Comparison of ENCODE assay signal across 8 cellular contexts in the genomic region with DNA sequence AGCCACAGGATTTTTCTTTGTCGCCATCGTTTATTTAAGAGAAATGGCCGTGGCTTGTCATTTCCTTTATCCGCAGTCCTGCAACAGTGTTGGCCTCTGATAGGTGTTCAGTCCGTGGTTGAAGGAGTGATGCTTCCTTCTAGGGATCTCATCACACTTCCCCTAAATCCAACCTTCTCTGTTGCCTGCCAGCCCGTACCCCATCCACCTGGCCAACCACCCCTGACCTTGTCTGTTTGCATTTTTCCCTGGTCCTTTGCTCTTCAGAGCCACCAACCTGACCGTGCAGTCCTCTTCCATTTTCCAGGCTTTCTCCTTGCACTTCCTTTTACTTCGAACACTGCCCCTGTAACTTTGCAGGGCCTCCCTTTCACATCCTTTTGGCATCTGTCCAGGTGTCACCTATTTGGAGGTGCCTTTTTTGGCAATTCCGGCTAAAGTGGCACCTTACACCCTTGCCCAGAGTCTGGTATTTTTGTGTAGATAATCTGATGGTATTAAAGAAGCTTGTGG. TPM values are rescaled to one million over a fixed set of nuclear protein-coding genes. Genes with fewer than 3 reads are reported as not detected.
A peak's percentile ranks its signal among the peaks of the same experiment; 100 is the strongest.
DNase-seq lines count a peak whose midpoint lies in the region; ATAC-seq, FAIRE-seq and TF ChIP-seq lines count a peak whose summit lies in the region.

No MANE protein-coding gene starts in this region.

- peak overlapping the region; percentile 86 for H3K4me3 ChIP-seq in GM12878
- peak overlapping the region; percentile 91 for H3K4me3 ChIP-seq in lower leg skin (ENCODE audit: low read depth, poor library complexity, severe bottlenecking)
- H3K4me3 ChIP-seq in aorta (ENCODE audit: low read length in 2 of 2): peak overlapping the region; percentile 82 to 91

- peak overlapping the region; percentile 90 for H3K27ac ChIP-seq in GM12878 (ENCODE audit: control insufficient read depth, insufficient read depth)
- H3K27ac ChIP-seq in aorta (ENCODE audit: low read depth in 1 of 2, low read length in 2 of 2): peak overlapping the region; percentile 83 to 93

- RAD21 ChIA-PET in GM12878 (lab: Charles Lee; ENCODE audit: unreplicated experiment): no interaction called here

- TF ChIP-seq CTCF in GM12878 (IDR thresholded peaks at IDR 0.05 in 2 of 3, conservative IDR thresholded peaks at IDR 0.05 in 1 of 3; ENCODE audit: control insufficient read depth in 2 of 3, extremely low read depth in 1 of 3, insufficient read depth in 1 of 3, low read depth in 3 of 3, low read length in 3 of 3) (no peak), lower leg skin (IDR thresholded peaks at IDR 0.05) (no peak)

- H3K27me3 ChIP-seq in GM12878 (replicated peaks in 1 of 2; ENCODE audit: control insufficient read depth in 2 of 2, insufficient read depth in 2 of 2, low read length in 1 of 2): no peaks in the 10 kb centered on the region
- H3K27me3 ChIP-seq in aorta (ENCODE audit: control insufficient read depth in 1 of 2, insufficient read depth in 2 of 2, low read length in 1 of 2): no peaks in the 10 kb centered on the region

- in situ Hi-C loops in GM12878 (cut with MboI): no loop called here

- SMC1A ChIA-PET in GM12878 (lab: Charles Lee; ENCODE audit: uncharacterized antibody, unreplicated experiment): interaction anchor here (1.1 kb wide), 1 partner anchor 10 kb away, joined by 3 read pairs; no protein-coding TSS in a partner anchor

- peak overlapping the region; percentile 82 for H3K9ac ChIP-seq in GM12878 (ENCODE audit: control insufficient read depth, insufficient read depth, low read length)

- peak; percentile 65 for DNase-seq in activated effector memory CD4-positive, alpha-beta T cell treated with anti-CD3 and anti-CD28 coated beads, Interleukin-2, amount 50 U/mL, for 16 hours
- DNase-seq in activated effector memory CD4-positive, alpha-beta T cell treated with Interleukin-2 at 50 U/mL for 16 hours: no peak
- peak; percentile 48 for DNase-seq in NCI-H1105 (lab: John Stamatoyannopoulos, UW)
- no peak for DNase-seq in GM12878 (ENCODE audit: low read depth, low spot score)
- DNase-seq in lower leg skin (ENCODE audit: low spot score in 2 of 2): no peak
- no peak for DNase-seq in aorta
- DNase-seq in HEK293T (ENCODE audit: extremely low spot score): no peak
- DNase-seq in activated CD8-positive, alpha-beta memory T cell treated with anti-CD3 and anti-CD28 coated beads, Interleukin-2, amount 50 U/mL, for 4 hours: no peak

- POLR2A ChIA-PET in GM12878 (lab: Charles Lee): interaction anchor here (0.7 kb wide), 1 partner anchor 520 kb away, joined by 5 read pairs; no protein-coding TSS in a partner anchor
- POLR2A ChIA-PET in HEK293T (lab: Yijun Ruan, JAX): no interaction called here

- TF ChIP-seq EP300 in GM12878 (IDR thresholded peaks at IDR 0.05; ENCODE audit: borderline replicate concordance in 1 of 2, control insufficient read depth in 1 of 2, low read depth in 2 of 2, low read length in 2 of 2): no peak

- no TSS peak for BruUV-seq in GM12878 (replicated peaks; lab: Mats Ljungman, UMichigan)

- peaks cover 6 to 17% of the 10 kb centered on the region in 2 experiments; a peak in 2 of 4 replicates for H3K36me3 ChIP-seq in GM12878 (ENCODE audit: control insufficient read depth in 2 of 2, insufficient read depth in 2 of 2, low read length in 1 of 2)
- peaks cover 12% of the 10 kb centered on the region in 2 donors for H3K36me3 ChIP-seq in aorta (ENCODE audit: control insufficient read depth in 1 of 2, insufficient read depth in 2 of 2, low read length in 1 of 2)

- ATAC-seq in GM12878: peak; percentile 5
- no peak for ATAC-seq in aorta (ENCODE audit: low FRiP score)

- H2AFZ ChIP-seq in GM12878 (ENCODE audit: control insufficient read depth, low read depth, low read length): peak overlapping the region; percentile 33; the same call in 1 of the 2 replicates

- peaks cover 54% of the 10 kb centered on the region for H3K79me2 ChIP-seq in GM12878 (ENCODE audit: control insufficient read depth, insufficient read depth, low read length)

- peaks cover 7% of the 10 kb centered on the region for H4K20me1 ChIP-seq in GM12878 (ENCODE audit: control insufficient read depth, insufficient read depth)

- TF ChIP-seq RAD21 in GM12878 (IDR thresholded peaks at IDR 0.05; ENCODE audit: insufficient read depth, low read depth, low read length): no peak

- peaks cover 11% of the 10 kb centered on the region for H3K4me1 ChIP-seq in GM12878 (ENCODE audit: control insufficient read depth, insufficient read depth, low read length)
- H3K4me1 ChIP-seq in aorta (ENCODE audit: control insufficient read depth in 1 of 2, insufficient read depth in 2 of 2, low read length in 2 of 2): peaks cover 0 to 5% of the 10 kb centered on the region in 2 donors

- FAIRE-seq in GM12878 (lab: Jason Lieb, UNC): peak; percentile 59

- H3K9me3 ChIP-seq in GM12878 (replicated peaks; ENCODE audit: control insufficient read depth, insufficient read depth, low read length) (no peaks in the 10 kb centered on the region; the same call in 2 of the 3 replicates), aorta (ENCODE audit: control insufficient read depth, low read length) (peaks cover 7% of the 10 kb centered on the region)

- intact Hi-C loops in GM12878 (cut with micrococcal nuclease; ENCODE audit: unreplicated experiment): loop anchor here (1.0 kb wide), 4 partner anchors 39 to 90 kb away; a partner anchor contains a TSS
- intact Hi-C loops in lower leg skin (cut with DNase I; ENCODE audit: low total_unique reads): no loop called here
- intact Hi-C loops in aorta (cut with DNase I): loop anchor here (1.0 to 5.0 kb wide), 3 partner anchors 41 to 70 kb away; a partner anchor contains a TSS

- TF ChIP-seq POLR2A in GM12878 (IDR thresholded peaks at IDR 0.05; ENCODE audit: low read depth, low read length) (no peak), lower leg skin (IDR thresholded peaks at IDR 0.05) (no peak)

- H3K4me2 ChIP-seq in GM12878 (ENCODE audit: control insufficient read depth, insufficient read depth): peak overlapping the region; percentile 75

- WGBS in GM12878 (ENCODE audit: insufficient coverage, insufficient replicate concordance, low lambda C conversion rate, missing lambda C conversion rate): 0% methylated on average over 9 of the region's 9 CpGs
- WGBS in lower leg skin, 2 donors: 4% methylated on average over 9 of the region's 9 CpGs
- WGBS in aorta, 2 donors: 1 to 4% methylated on average over 9 of the region's 9 CpGs

- CTCF ChIA-PET in GM12878 (lab: Yijun Ruan, JAX) (interaction anchor here (0.7 kb wide), 1 partner anchor 70 kb away, joined by 4 read pairs; a partner anchor contains a TSS), HEK293T (lab: Yijun Ruan, JAX) (no interaction called here)

RNA-seq across cellular contexts. Expression of a gene that starts 0.7 kb away (rescaled TPM):
- 431 and 458 TPM in 2 replicates for total RNA-seq in GM12878 (2013; cell fraction: nucleolus; rRNA removed)
- total RNA-seq in GM12878 (2014; rRNA removed) (34.4 and 37.5 TPM in 2 replicates), GM12878 (2014; rRNA removed; fragmentation: Illumina TruSeq; extraction: Trizol) (42.4 and 46.5 TPM in 2 replicates), GM12878 (2021) (41.7 and 43.0 TPM in 2 replicates), lower leg skin (10 to 100 TPM; 57.6 to 71.0 (median 65.5) TPM), aorta (10 to 100 TPM; 65.8 to 75.3 TPM)
- 3.1 TPM for polyA plus RNA-seq in GM12878 (2011; ENCODE audit: low read depth)
- polyA plus RNA-seq in GM12878 (2011; rRNA removed) (23.8 and 25.2 TPM in 2 replicates), GM12878 (2014; fragmentation: Illumina TruSeq; extraction: Trizol) (1.5 and 2.8 TPM in 2 replicates), GM12878 (2014; fragmentation: Nextera tagmentation; extraction: Ambion mirVana) (under 1 TPM; 0.15 to 0.58 TPM), GM12878 (2014; rRNA removed) (7.7 and 8.5 TPM in 2 replicates), GM12878 (2016; fragmentation: Nextera tagmentation; extraction: Ambion mirVana) (1 to 10 TPM; 8.0 to 8.9 TPM), aorta (1 to 10 TPM; 1.4 to 3.9 TPM)
- polyA plus RNA-seq in GM12878 (2011; cell fraction: cytosol; rRNA removed): 18.2 and 19.4 TPM in 2 replicates
- polyA plus RNA-seq in GM12878 (2011; cell fraction: nucleus; rRNA removed): 15.9 and 20.0 TPM in 2 replicates
- 3.0 TPM in 2 replicates for polyA plus RNA-seq in GM12878 (2012)
- polyA minus RNA-seq in GM12878 (2011; rRNA and poly(A)+ RNA removed): 238 and 280 TPM in 2 replicates
- 72.3 and 73.4 TPM in 2 replicates for polyA minus RNA-seq in GM12878 (2011; cell fraction: cytosol; rRNA and poly(A)+ RNA removed)
- 77.2 and 85.8 TPM in 2 replicates for polyA minus RNA-seq in GM12878 (2011; cell fraction: nucleus; rRNA and poly(A)+ RNA removed)

RNA-seq across cellular contexts. Expression of a gene that starts 39.3 kb away (rescaled TPM):
- 20.8 and 22.8 TPM in 2 replicates for total RNA-seq in GM12878 (2013; cell fraction: nucleolus; rRNA removed)
- total RNA-seq in GM12878 (2014; rRNA removed) (9.0 and 9.5 TPM in 2 replicates), GM12878 (2014; rRNA removed; fragmentation: Illumina TruSeq; extraction: Trizol) (8.5 and 8.6 TPM in 2 replicates), GM12878 (2021) (7.3 and 8.0 TPM in 2 replicates), lower leg skin (10 to 100 TPM; 11.4 to 15.7 (median 12.4) TPM), aorta (1 to 10 TPM; 8.2 to 8.9 TPM)
- polyA plus RNA-seq in GM12878 (2011; ENCODE audit: low read depth): 2.7 TPM
- polyA plus RNA-seq in GM12878 (2011; rRNA removed) (3.4 and 4.5 TPM in 2 replicates), GM12878 (2014; fragmentation: Illumina TruSeq; extraction: Trizol) (2.4 and 2.7 TPM in 2 replicates), GM12878 (2014; fragmentation: Nextera tagmentation; extraction: Ambion mirVana) (under 1 TPM; 0.53 to 0.74 TPM), GM12878 (2014; rRNA removed) (3.2 and 3.5 TPM in 2 replicates), GM12878 (2016; fragmentation: Nextera tagmentation; extraction: Ambion mirVana) (1 to 10 TPM; 3.7 to 4.3 TPM), aorta (1 to 10 TPM in 1 of 2 donors, under 1 TPM in 1; 0.38 to 1.7 TPM)
- 2.3 and 2.9 TPM in 2 replicates for polyA plus RNA-seq in GM12878 (2011; cell fraction: cytosol; rRNA removed)
- polyA plus RNA-seq in GM12878 (2011; cell fraction: nucleus; rRNA removed): 2.8 TPM in 2 replicates
- polyA plus RNA-seq in GM12878 (2012): 2.7 and 3.0 TPM in 2 replicates
- 13.2 and 14.1 TPM in 2 replicates for polyA minus RNA-seq in GM12878 (2011; rRNA and poly(A)+ RNA removed)
- 5.6 TPM in 2 replicates for polyA minus RNA-seq in GM12878 (2011; cell fraction: cytosol; rRNA and poly(A)+ RNA removed)
- 5.6 and 7.7 TPM in 2 replicates for polyA minus RNA-seq in GM12878 (2011; cell fraction: nucleus; rRNA and poly(A)+ RNA removed)

RNA-seq across cellular contexts. Expression of a gene that starts 40.5 kb away (rescaled TPM):
- total RNA-seq in GM12878 (2013; cell fraction: nucleolus; rRNA removed): 33.7 and 33.9 TPM in 2 replicates
- 6.5 and 7.3 TPM in 2 replicates for total RNA-seq in GM12878 (2014; rRNA removed)
- 8.9 and 9.4 TPM in 2 replicates for total RNA-seq in GM12878 (2014; rRNA removed; fragmentation: Illumina TruSeq; extraction: Trizol)
- 7.1 and 7.2 TPM in 2 replicates for total RNA-seq in GM12878 (2021)
- 2.7 TPM for polyA plus RNA-seq in GM12878 (2011; ENCODE audit: low read depth)
- polyA plus RNA-seq in GM12878 (2011; rRNA removed): 5.0 and 5.3 TPM in 2 replicates
- 3.3 and 3.7 TPM in 2 replicates for polyA plus RNA-seq in GM12878 (2011; cell fraction: cytosol; rRNA removed)
- polyA plus RNA-seq in GM12878 (2011; cell fraction: nucleus; rRNA removed): 3.3 and 4.0 TPM in 2 replicates
- 2.4 and 3.0 TPM in 2 replicates for polyA plus RNA-seq in GM12878 (2012)
- polyA plus RNA-seq in GM12878 (2014; fragmentation: Illumina TruSeq; extraction: Trizol): 2.4 and 3.6 TPM in 2 replicates
- polyA plus RNA-seq in GM12878 (2014; fragmentation: Nextera tagmentation; extraction: Ambion mirVana): under 1 TPM; 0.31 to 0.42 TPM
- polyA plus RNA-seq in GM12878 (2014; rRNA removed): 2.1 and 2.8 TPM in 2 replicates
- polyA plus RNA-seq in GM12878 (2016; fragmentation: Nextera tagmentation; extraction: Ambion mirVana): 1 to 10 TPM; 1.5 to 1.8 TPM
- polyA minus RNA-seq in GM12878 (2011; rRNA and poly(A)+ RNA removed): 23.8 and 29.5 TPM in 2 replicates
- 7.8 and 9.4 TPM in 2 replicates for polyA minus RNA-seq in GM12878 (2011; cell fraction: cytosol; rRNA and poly(A)+ RNA removed)
- 5.9 and 9.9 TPM in 2 replicates for polyA minus RNA-seq in GM12878 (2011; cell fraction: nucleus; rRNA and poly(A)+ RNA removed)
- 10 to 100 TPM; 18.1 to 23.0 (median 20.3) TPM for total RNA-seq in lower leg skin
- total RNA-seq in aorta: 10 to 100 TPM; 19.0 to 19.8 TPM
- polyA plus RNA-seq in aorta: under 1 TPM; 0.38 to 0.41 TPM

RNA-seq across cellular contexts. Expression of a gene that starts 50.1 kb away (rescaled TPM):
- not detected in 2 replicates for total RNA-seq in GM12878 (2013; cell fraction: nucleolus; rRNA removed)
- total RNA-seq in GM12878 (2014; rRNA removed) (0.79 and 0.87 TPM in 2 replicates), GM12878 (2014; rRNA removed; fragmentation: Illumina TruSeq; extraction: Trizol) (0.78 and 0.89 TPM in 2 replicates), GM12878 (2021) (0.97 and 1.3 TPM in 2 replicates), lower leg skin (1 to 10 TPM in 1 of 4 donors, under 1 TPM in 1, not detected in 2; 0.39 to 2.9 TPM), aorta (1 to 10 TPM; 1.3 to 3.5 TPM)
- 0.63 TPM for polyA plus RNA-seq in GM12878 (2011; ENCODE audit: low read depth)
- polyA plus RNA-seq in GM12878 (2011; rRNA removed) (0.58 and 0.68 TPM in 2 replicates), GM12878 (2014; fragmentation: Illumina TruSeq; extraction: Trizol) (0.73 and 1.8 TPM in 2 replicates), GM12878 (2014; fragmentation: Nextera tagmentation; extraction: Ambion mirVana) (1 to 10 TPM in 1 of 2 experiments, under 1 TPM in 1; 0.32 to 1.2 TPM), GM12878 (2014; rRNA removed) (1.1 and 1.6 TPM in 2 replicates), GM12878 (2016; fragmentation: Nextera tagmentation; extraction: Ambion mirVana) (under 1 TPM in 1 of 2 experiments, not detected in 1; 0.24 TPM), aorta (1 to 10 TPM in 1 of 2 donors, under 1 TPM in 1; 0.63 to 2.9 TPM)
- polyA plus RNA-seq in GM12878 (2011; cell fraction: cytosol; rRNA removed): 0.58 and 0.69 TPM in 2 replicates
- polyA plus RNA-seq in GM12878 (2011; cell fraction: nucleus; rRNA removed): 0.67 and 0.91 TPM in 2 replicates
- 1.4 and 1.6 TPM in 2 replicates for polyA plus RNA-seq in GM12878 (2012)
- 0.98 TPM in 1 of 2 replicates, not detected in the other for polyA minus RNA-seq in GM12878 (2011; rRNA and poly(A)+ RNA removed)
- not detected in 2 replicates for polyA minus RNA-seq in GM12878 (2011; cell fraction: cytosol; rRNA and poly(A)+ RNA removed)
- polyA minus RNA-seq in GM12878 (2011; cell fraction: nucleus; rRNA and poly(A)+ RNA removed): 0.86 TPM in 1 of 2 replicates, not detected in the other

Comparison
In these comparisons a context has a peak if more than half of its experiments do, and no peak if none do; other contexts are left out.
1. DNase-seq: peak in activated effector memory CD4-positive, alpha-beta T cell treated with anti-CD3 and anti-CD28 coated beads, Interleukin-2, amount 50 U/mL, for 16 hours (single experiment) and NCI-H1105 (single experiment); none in activated effector memory CD4-positive, alpha-beta T cell treated with Interleukin-2 at 50 U/mL for 16 hours (single experiment), GM12878 (single experiment), lower leg skin (0 of 2), aorta (0 of 2), HEK293T (single experiment) and activated CD8-positive, alpha-beta memory T cell treated with anti-CD3 and anti-CD28 coated beads, Interleukin-2, amount 50 U/mL, for 4 hours (single experiment).
2. Peak in every context shown above with its lines, with median percentiles within 50 percentile points of each other: H3K4me3 ChIP-seq.